In the genomic region with DNA sequence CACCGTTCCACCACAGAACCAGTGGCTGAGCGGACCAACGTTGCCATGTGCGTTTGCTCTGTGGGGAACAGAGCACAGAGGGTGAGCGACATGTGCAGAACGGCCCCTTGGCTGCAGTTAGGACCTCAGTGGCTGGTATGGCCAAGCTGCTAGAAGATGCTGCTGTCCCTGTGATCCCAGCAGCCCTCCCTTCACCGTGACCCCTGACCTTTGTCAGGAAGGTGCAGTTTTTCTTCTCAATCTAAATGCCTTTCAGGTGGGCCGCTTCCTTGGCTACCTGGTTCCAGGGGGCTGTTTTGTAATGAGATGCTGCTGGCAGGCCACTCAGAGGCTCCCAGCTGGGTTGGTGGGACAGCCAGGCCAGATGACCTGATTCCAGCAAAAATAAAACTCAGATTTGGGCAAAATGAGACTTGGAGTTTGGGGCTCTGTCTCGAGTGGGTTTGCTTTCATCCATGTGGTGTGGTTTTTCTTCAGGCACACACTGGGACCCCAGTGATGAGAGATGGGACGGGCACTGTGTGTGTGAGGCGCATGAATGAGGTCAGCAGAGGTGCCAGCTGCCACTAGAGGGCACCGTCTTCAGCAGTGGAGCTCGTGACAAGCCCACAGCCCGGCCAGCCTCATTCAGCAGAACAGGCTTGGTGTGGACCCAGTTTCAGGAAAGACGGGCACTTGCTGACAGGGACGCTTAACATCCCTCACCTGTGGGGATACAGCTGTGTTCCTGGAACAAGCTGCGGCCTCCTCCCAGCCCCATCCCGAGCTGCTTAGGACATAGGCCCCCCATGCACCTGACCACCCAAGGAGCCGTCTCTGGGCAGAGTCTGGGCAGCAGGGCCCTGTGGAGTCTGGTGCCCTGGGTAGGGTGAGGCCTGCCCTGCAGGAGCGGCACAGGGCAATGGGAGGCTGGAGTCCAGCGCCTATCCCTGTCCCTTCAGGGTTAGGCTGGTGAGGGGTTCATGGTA, we compare ENCODE assay signal across 9 cellular contexts. TPM values are rescaled to one million over a fixed set of nuclear protein-coding genes. Genes with fewer than 3 reads are reported as not detected.
DNase-seq lines count a peak whose midpoint lies in the region; ATAC-seq and TF ChIP-seq lines count a peak whose summit lies in the region.
"Had no signal": no experiment of that assay in that cellular context is flagged by ENCODE, and none has a peak within 500 bp of the region (broad histone marks: within the 10 kb centered on the region; RNA-seq: fewer than 3 reads in every experiment).

No MANE protein-coding gene starts in this region.

- no peak overlapping the region for H4K91ac ChIP-seq in trophoblast cell (ENCODE audit: low read depth, low read length)

- peak; percentile 86 for DNase-seq in AG08396 (ENCODE audit: low spot score)
- peak; percentile 80 for DNase-seq in GM13976 (ENCODE audit: low spot score)
- peak; percentile 62 for DNase-seq in OCI-LY7 (ENCODE audit: low spot score)
- DNase-seq in activated T-helper 2 cell treated with anti-CD3 and anti-CD28 coated beads, Interferon-gamma antibody, Interleukin-2, Interleukin-4, amounts not matched to agents 10 μg/mL and 5 μg/mL and 100 μg/mL, durations not matched to agents 14 hours and 24 hours and 36 hours (ENCODE audit: low spot score): peak; percentile 29
- DNase-seq in foreskin keratinocyte: peak in 1 of 2 donors; percentile 20
- DNase-seq in trophoblast cell: peak; percentile 20 to 57

- TF ChIP-seq CTCF in GM13976 (IDR thresholded peaks at IDR 0.05; ENCODE audit: borderline replicate concordance, control extremely low read depth, extremely low read depth, insufficient read depth, missing control alignments) (peak; percentile 87), OCI-LY7 (conservative IDR thresholded peaks at IDR 0.05; ENCODE audit: low read length) (peak; percentile 79), foreskin keratinocyte (conservative IDR thresholded peaks at IDR 0.05) (peak; percentile 77)

- H3K4me2 ChIP-seq in OCI-LY7 (ENCODE audit: low read length) (no peak overlapping the region), trophoblast cell (ENCODE audit: low read length) (no peak overlapping the region)

- H4K12ac ChIP-seq in trophoblast cell (ENCODE audit: low read depth, low read length): no peak overlapping the region

- H2BK5ac ChIP-seq in trophoblast cell (ENCODE audit: low read depth, low read length, poor library complexity): no peak overlapping the region

- H3K9me3 Mint-ChIP-seq in activated T-helper 2 cell treated with anti-CD3 and anti-CD28 coated beads, Interferon-gamma antibody, Interleukin-2, Interleukin-4, amounts not matched to agents 10 μg/mL and 5 μg/mL and 100 μg/mL, durations not matched to agents 14 hours and 24 hours and 36 hours: peaks cover 9% of the 10 kb centered on the region

- H3K4ac ChIP-seq in trophoblast cell (ENCODE audit: low read depth, low read length): no peak overlapping the region

- no CpG with 5 or more reads among the region's 21 CpGs for WGBS in trophoblast cell (ENCODE audit: extremely low coverage, insufficient coverage, insufficient read length)

- no peak overlapping the region for H4K8ac ChIP-seq in trophoblast cell (ENCODE audit: low read depth, low read length)

- no peak overlapping the region for H3K14ac ChIP-seq in trophoblast cell (ENCODE audit: low read length)

- POLR2A ChIA-PET in OCI-LY7 (lab: Charles Lee): no interaction called here

- H3K27ac ChIP-seq in OCI-LY7 (ENCODE audit: low read depth, low read length, poor library complexity, severe bottlenecking) (no peak overlapping the region), foreskin keratinocyte (no peak overlapping the region), trophoblast cell (ENCODE audit: low read depth, low read length) (no peak overlapping the region)
- H3K27ac ChIP-seq: neutrophil had no signal

- H3K79me2 ChIP-seq in OCI-LY7 (ENCODE audit: insufficient read depth, low read depth, low read length) (peaks cover 16% of the 10 kb centered on the region; the same call in 1 of the 2 replicates), trophoblast cell (ENCODE audit: control insufficient read depth, insufficient read depth, low read length, poor library complexity) (peaks cover 12% of the 10 kb centered on the region)

- peaks cover 38% of the 10 kb centered on the region for H3K36me3 Mint-ChIP-seq in activated T-helper 2 cell treated with anti-CD3 and anti-CD28 coated beads, Interferon-gamma antibody, Interleukin-2, Interleukin-4, amounts not matched to agents 10 μg/mL and 5 μg/mL and 100 μg/mL, durations not matched to agents 14 hours and 24 hours and 36 hours (ENCODE audit: low read depth)

- H3K36me3 ChIP-seq in OCI-LY7 (ENCODE audit: insufficient read depth, low read length): peaks cover 41% of the 10 kb centered on the region
- H3K36me3 ChIP-seq in trophoblast cell (ENCODE audit: control insufficient read depth in 1 of 2, insufficient read depth in 2 of 2, low read length in 2 of 2): peaks cover 37% of the 10 kb centered on the region in 2 experiments

- TSS peak; percentile 84 for BruUV-seq in OCI-LY7 (replicated peaks; lab: Mats Ljungman, UMichigan)

- no peak overlapping the region for H2AFZ ChIP-seq in OCI-LY7 (ENCODE audit: low read length)
- H2AFZ ChIP-seq in trophoblast cell (ENCODE audit: insufficient read depth, low read length, poor library complexity): no peak overlapping the region

- intact Hi-C loops in OCI-LY7 (cut with micrococcal nuclease; ENCODE audit: unreplicated experiment): no loop called here
- intact Hi-C loops in activated T-helper 2 cell treated with anti-CD3 and anti-CD28 coated beads, Interferon-gamma antibody, Interleukin-2, Interleukin-4, amounts not matched to agents 10 μg/mL and 5 μg/mL and 100 μg/mL, durations not matched to agents 14 hours and 24 hours and 36 hours (cut with micrococcal nuclease): no loop called here

- CTCF ChIA-PET in OCI-LY7 (lab: Charles Lee; ENCODE audit: unreplicated experiment): no interaction called here

- no peak overlapping the region for H3K23ac ChIP-seq in trophoblast cell (ENCODE audit: low read length)

- no peak overlapping the region for H3K4me3 ChIP-seq in OCI-LY7 (ENCODE audit: low read depth, low read length, poor library complexity, severe bottlenecking)
- H3K4me3 ChIP-seq in trophoblast cell (ENCODE audit: low read depth, low read length): no peak overlapping the region

- H2AK5ac ChIP-seq in trophoblast cell (ENCODE audit: low read length): no peak overlapping the region

- ATAC-seq in foreskin keratinocyte (peak; percentile 23), GM18517 (IDR thresholded peaks at IDR 0.05; ENCODE audit: unreplicated experiment) (no peak), GM18498 (IDR thresholded peaks at IDR 0.05; ENCODE audit: unreplicated experiment) (no peak)

- no peak overlapping the region for H2BK12ac ChIP-seq in trophoblast cell (ENCODE audit: low read length)

- in situ Hi-C loops in GM13976 (cut with MboI; ENCODE audit: low sequenced_read_pairs, unreplicated experiment): no loop called here

- H3K79me1 ChIP-seq in trophoblast cell (ENCODE audit: low read length): peaks cover 10% of the 10 kb centered on the region

- no peaks in the 10 kb centered on the region for H4K20me1 ChIP-seq in OCI-LY7 (ENCODE audit: insufficient read depth, low read length)

- H3K4me1 ChIP-seq in OCI-LY7 (ENCODE audit: insufficient read depth, low read length, poor library complexity, severe bottlenecking): peaks cover 15% of the 10 kb centered on the region
- H3K4me1 ChIP-seq in foreskin keratinocyte: no peaks in the 10 kb centered on the region
- peaks cover 11 to 12% of the 10 kb centered on the region in 2 experiments for H3K4me1 ChIP-seq in trophoblast cell (ENCODE audit: control insufficient read depth in 1 of 2, insufficient read depth in 2 of 2, low read length in 2 of 2)

- no peak overlapping the region for H3K18ac ChIP-seq in trophoblast cell (ENCODE audit: low read length)

- H3K4me1 Mint-ChIP-seq in activated T-helper 2 cell treated with anti-CD3 and anti-CD28 coated beads, Interferon-gamma antibody, Interleukin-2, Interleukin-4, amounts not matched to agents 10 μg/mL and 5 μg/mL and 100 μg/mL, durations not matched to agents 14 hours and 24 hours and 36 hours (ENCODE audit: low read depth): peaks cover 12% of the 10 kb centered on the region

- H3K9me3 ChIP-seq in OCI-LY7 (ENCODE audit: low read length) (no peaks in the 10 kb centered on the region), trophoblast cell (ENCODE audit: insufficient read depth, low read depth, low read length) (no peaks in the 10 kb centered on the region)
- H3K9me3 ChIP-seq: neutrophil had no signal

- no peak overlapping the region for H3K9ac ChIP-seq in trophoblast cell (ENCODE audit: low read length)

- H3K27ac Mint-ChIP-seq in activated T-helper 2 cell treated with anti-CD3 and anti-CD28 coated beads, Interferon-gamma antibody, Interleukin-2, Interleukin-4, amounts not matched to agents 10 μg/mL and 5 μg/mL and 100 μg/mL, durations not matched to agents 14 hours and 24 hours and 36 hours: no peak overlapping the region

- H3K4me3 Mint-ChIP-seq in activated T-helper 2 cell treated with anti-CD3 and anti-CD28 coated beads, Interferon-gamma antibody, Interleukin-2, Interleukin-4, amounts not matched to agents 10 μg/mL and 5 μg/mL and 100 μg/mL, durations not matched to agents 14 hours and 24 hours and 36 hours (ENCODE audit: low read depth): peak overlapping the region; percentile 13

- H3K27me3 ChIP-seq in foreskin keratinocyte: no peaks in the 10 kb centered on the region
- no peaks in the 10 kb centered on the region for H3K27me3 ChIP-seq in trophoblast cell (ENCODE audit: insufficient read depth, low read length)

- H3K27me3 Mint-ChIP-seq in activated T-helper 2 cell treated with anti-CD3 and anti-CD28 coated beads, Interferon-gamma antibody, Interleukin-2, Interleukin-4, amounts not matched to agents 10 μg/mL and 5 μg/mL and 100 μg/mL, durations not matched to agents 14 hours and 24 hours and 36 hours (ENCODE audit: low read depth): no peaks in the 10 kb centered on the region

- no peak overlapping the region for H2BK120ac ChIP-seq in trophoblast cell (ENCODE audit: insufficient read depth, low read length, poor library complexity)

- H3K9me2 ChIP-seq in OCI-LY7 (ENCODE audit: insufficient read depth, low read length): no peaks in the 10 kb centered on the region

RNA-seq across cellular contexts. Expression of a gene that starts 4.1 kb away (rescaled TPM):
- total RNA-seq in OCI-LY7 (2014; rRNA removed; shearing (Covaris generic)): 30.2 and 42.7 TPM in 2 replicates
- 50.3 and 55.7 TPM in 2 replicates for total RNA-seq in OCI-LY7 (2022)
- total RNA-seq in activated T-helper 2 cell treated with anti-CD3 and anti-CD28 coated beads, Interferon-gamma antibody, Interleukin-2, Interleukin-4, amounts not matched to agents 10 μg/mL and 5 μg/mL and 100 μg/mL, durations not matched to agents 14 hours and 24 hours and 36 hours: 61.7 TPM in 2 replicates
- 65.8 and 70.9 TPM in 2 replicates for total RNA-seq in foreskin keratinocyte
- 106 TPM in 2 replicates for polyA plus RNA-seq in foreskin keratinocyte
- polyA plus RNA-seq in trophoblast cell (2013): 73.0 and 79.0 TPM in 2 replicates

RNA-seq across cellular contexts. Expression of a gene that starts 16.7 kb away (rescaled TPM):
- not detected in 2 replicates for total RNA-seq in OCI-LY7 (2014; rRNA removed; shearing (Covaris generic))
- total RNA-seq in OCI-LY7 (2022) (not detected in 2 replicates), foreskin keratinocyte (not detected in 2 replicates)
- not detected in 2 replicates for total RNA-seq in activated T-helper 2 cell treated with anti-CD3 and anti-CD28 coated beads, Interferon-gamma antibody, Interleukin-2, Interleukin-4, amounts not matched to agents 10 μg/mL and 5 μg/mL and 100 μg/mL, durations not matched to agents 14 hours and 24 hours and 36 hours
- polyA plus RNA-seq in foreskin keratinocyte: not detected in 2 replicates
- 0.14 and 0.15 TPM in 2 replicates for polyA plus RNA-seq in trophoblast cell (2013)

RNA-seq across cellular contexts. Expression of a gene that starts 25.0 kb away (rescaled TPM):
- 1.5 TPM in 2 replicates for total RNA-seq in OCI-LY7 (2014; rRNA removed; shearing (Covaris generic))
- total RNA-seq in OCI-LY7 (2022) (0.21 and 0.52 TPM in 2 replicates), foreskin keratinocyte (14.3 and 15.1 TPM in 2 replicates)
- 2.2 and 2.3 TPM in 2 replicates for total RNA-seq in activated T-helper 2 cell treated with anti-CD3 and anti-CD28 coated beads, Interferon-gamma antibody, Interleukin-2, Interleukin-4, amounts not matched to agents 10 μg/mL and 5 μg/mL and 100 μg/mL, durations not matched to agents 14 hours and 24 hours and 36 hours
- 7.2 and 7.6 TPM in 2 replicates for polyA plus RNA-seq in foreskin keratinocyte
- polyA plus RNA-seq in trophoblast cell (2013): 6.9 and 7.6 TPM in 2 replicates

RNA-seq across cellular contexts. Expression of a gene that starts 41.4 kb away (rescaled TPM):
- total RNA-seq in OCI-LY7 (2014; rRNA removed; shearing (Covaris generic)): not detected in 2 replicates
- total RNA-seq in OCI-LY7 (2022): not detected in 2 replicates
- not detected in 2 replicates for total RNA-seq in activated T-helper 2 cell treated with anti-CD3 and anti-CD28 coated beads, Interferon-gamma antibody, Interleukin-2, Interleukin-4, amounts not matched to agents 10 μg/mL and 5 μg/mL and 100 μg/mL, durations not matched to agents 14 hours and 24 hours and 36 hours
- total RNA-seq in foreskin keratinocyte: not detected in 2 replicates
- not detected in 2 replicates for polyA plus RNA-seq in foreskin keratinocyte
- 0.08 TPM in 1 of 2 replicates, not detected in the other for polyA plus RNA-seq in trophoblast cell (2013)

RNA-seq across cellular contexts. Expression of a gene that starts 57.0 kb away (rescaled TPM):
- total RNA-seq in OCI-LY7 (2014; rRNA removed; shearing (Covaris generic)): not detected in 2 replicates
- total RNA-seq in OCI-LY7 (2022): not detected in 2 replicates
- total RNA-seq in activated T-helper 2 cell treated with anti-CD3 and anti-CD28 coated beads, Interferon-gamma antibody, Interleukin-2, Interleukin-4, amounts not matched to agents 10 μg/mL and 5 μg/mL and 100 μg/mL, durations not matched to agents 14 hours and 24 hours and 36 hours: not detected in 2 replicates
- not detected in 2 replicates for total RNA-seq in foreskin keratinocyte
- polyA plus RNA-seq in foreskin keratinocyte: not detected in 2 replicates
- polyA plus RNA-seq in trophoblast cell (2013): 4.9 and 5.6 TPM in 2 replicates
